Comparison of ENCODE assay signal across 8 cellular contexts in the genomic region with DNA sequence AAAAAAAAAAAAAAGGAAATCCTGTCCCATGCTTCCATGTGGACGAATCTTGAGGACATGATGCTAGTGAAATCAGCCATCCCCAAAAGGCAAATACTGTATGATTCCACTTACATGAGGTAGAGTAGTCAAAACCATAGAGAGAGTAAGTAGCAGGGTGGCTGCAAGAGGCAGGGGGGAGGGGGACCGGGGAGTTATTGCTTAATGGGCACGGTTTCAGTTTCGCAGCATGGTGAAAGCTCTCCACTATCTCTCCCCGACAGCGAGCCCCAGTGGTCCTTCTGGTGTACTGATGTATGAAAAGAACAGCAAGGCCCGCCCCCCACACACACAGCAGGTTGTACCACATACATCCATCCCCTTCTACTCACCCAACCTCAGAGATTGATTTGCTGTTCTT. TPM values are rescaled to one million over a fixed set of nuclear protein-coding genes. Genes with fewer than 3 reads are reported as not detected.
DNase-seq lines count a peak whose midpoint lies in the region; ATAC-seq lines count a peak whose summit lies in the region.

No MANE protein-coding gene starts in this region.

- no peaks in the 10 kb centered on the region for H3K9me3 ChIP-seq in CD4-positive, alpha-beta memory T cell (ENCODE audit: control insufficient read depth in 1 of 2, low read length in 2 of 2)

- H3K9me3 Mint-ChIP-seq in CD4-positive, alpha-beta memory T cell: peaks cover 0 to 4% (median 0%) of the 10 kb centered on the region in 8 donors
- no peaks in the 10 kb centered on the region for H3K9me3 Mint-ChIP-seq in activated naive CD8-positive, alpha-beta T cell (ENCODE audit: low read depth)

- DNase-seq in CD4-positive, alpha-beta memory T cell: peak; percentile 38 to 80 (median 63)
- DNase-seq in SIG-M5 treated with dmso at 0.1 percent for 504 hours (lab: John Stamatoyannopoulos, UW; ENCODE audit: unreplicated experiment): peak; percentile 93
- peak; percentile 61 to 78 for DNase-seq in left colon
- DNase-seq in stimulated activated CD8-positive, alpha-beta memory T cell treated with anti-CD3 and anti-CD28 coated beads, Interleukin-2, amount 100 ng/mL, for 1 hour (ENCODE audit: low read depth in 2 of 2): peak; percentile 48 to 52
- no peak for DNase-seq in globus pallidus (ENCODE audit: low spot score)

- intact Hi-C loops in CD4-positive, alpha-beta memory T cell (cut with micrococcal nuclease): no loop called here
- intact Hi-C loops in left colon (cut with DNase I, micrococcal nuclease): no loop called here

- peak overlapping the region in 4 of 7 donors; percentile 30 to 85 (median 50) for H3K27ac Mint-ChIP-seq in CD4-positive, alpha-beta memory T cell
- peak overlapping the region; percentile 50 for H3K27ac Mint-ChIP-seq in activated naive CD8-positive, alpha-beta T cell

- POLR2A ChIA-PET in CD4-positive, alpha-beta memory T cell (lab: Charles Lee; ENCODE audit: partially characterized antibody): no interaction called here

- CTCF ChIA-PET in CD4-positive, alpha-beta memory T cell (lab: Charles Lee; ENCODE audit: partially characterized antibody): interaction anchor here (0.8 to 1.3 kb wide), 2 partner anchors 118 to 167 kb away, joined by 3 to 4 read pairs; no protein-coding TSS in a partner anchor

- peaks cover 2 to 10% (median 4%) of the 10 kb centered on the region in 4 donors for H3K4me1 Mint-ChIP-seq in CD4-positive, alpha-beta memory T cell
- peaks cover 4% of the 10 kb centered on the region for H3K4me1 Mint-ChIP-seq in activated naive CD8-positive, alpha-beta T cell (ENCODE audit: low read depth)

- H3K36me3 Mint-ChIP-seq in CD4-positive, alpha-beta memory T cell: peaks cover 31 to 37% of the 10 kb centered on the region in 2 donors
- H3K36me3 Mint-ChIP-seq in activated naive CD8-positive, alpha-beta T cell: peaks cover 3% of the 10 kb centered on the region

- peak; percentile 100 for ATAC-seq in GM19463 (IDR thresholded peaks at IDR 0.05; ENCODE audit: unreplicated experiment)
- ATAC-seq in HG03520 (IDR thresholded peaks at IDR 0.05; ENCODE audit: unreplicated experiment): peak; percentile 99
- ATAC-seq in left colon: peak; percentile 70

- no peak overlapping the region for H3K4me3 ChIP-seq in CD4-positive, alpha-beta memory T cell (ENCODE audit: low read length in 2 of 2)

- peak overlapping the region in 3 of 8 donors; percentile 4 to 42 (median 36) for H3K4me3 Mint-ChIP-seq in CD4-positive, alpha-beta memory T cell
- no peak overlapping the region for H3K4me3 Mint-ChIP-seq in activated naive CD8-positive, alpha-beta T cell

- peaks cover 6% of the 10 kb centered on the region for H3K36me3 ChIP-seq in CD4-positive, alpha-beta memory T cell (ENCODE audit: insufficient read depth, low read length)

- H3K27me3 ChIP-seq in CD4-positive, alpha-beta memory T cell (ENCODE audit: insufficient read depth, low read length): no peaks in the 10 kb centered on the region

- peaks cover 6% of the 10 kb centered on the region for H3K4me1 ChIP-seq in CD4-positive, alpha-beta memory T cell (ENCODE audit: insufficient read depth, low read length)

- no peaks in the 10 kb centered on the region for H3K27me3 Mint-ChIP-seq in CD4-positive, alpha-beta memory T cell
- no peaks in the 10 kb centered on the region for H3K27me3 Mint-ChIP-seq in activated naive CD8-positive, alpha-beta T cell

- H3K27ac ChIP-seq in CD4-positive, alpha-beta memory T cell (ENCODE audit: low read depth, low read length): no peak overlapping the region

RNA-seq across cellular contexts. Expression of gene NOD1, which starts 32.8 kb away (rescaled TPM):
- 10 to 100 TPM; 20.7 to 21.3 TPM for total RNA-seq in CD4-positive, alpha-beta memory T cell
- 1 to 10 TPM; 5.3 to 7.3 TPM for polyA plus RNA-seq in CD4-positive, alpha-beta memory T cell
- 10 to 100 TPM; 12.7 to 14.5 TPM for total RNA-seq in left colon

RNA-seq across cellular contexts. Expression of gene GGCT, which starts 58.9 kb away (rescaled TPM):
- total RNA-seq in CD4-positive, alpha-beta memory T cell: 10 to 100 TPM; 11.0 to 11.9 TPM
- 10 to 100 TPM; 19.7 to 23.2 TPM for polyA plus RNA-seq in CD4-positive, alpha-beta memory T cell
- total RNA-seq in left colon: 10 to 100 TPM; 34.8 to 47.6 TPM
